Comparison of ENCODE assay signal across 8 cellular contexts in genomic region chr11:57459112-57460016, GRCh38. TPM values are rescaled to one million over a fixed set of nuclear protein-coding genes. Genes with fewer than 3 reads are reported as not detected.
DNase-seq lines count a peak whose midpoint lies in the region; ATAC-seq and TF ChIP-seq lines count a peak whose summit lies in the region.

No MANE protein-coding gene starts in this region.

- peak overlapping the region; percentile 62 for H3K4me3 ChIP-seq in CD8-positive, alpha-beta T cell (ENCODE audit: low read depth, low read length)
- H3K4me3 ChIP-seq in KMS-11 (IDR thresholded peaks at IDR 0.05; ENCODE audit: insufficient read depth, low read depth, low read length) (no peak overlapping the region), iPS-20b (ENCODE audit: low read length) (peak overlapping the region; percentile 61)

- CTCF ChIA-PET in CD8-positive, alpha-beta T cell (lab: Charles Lee): interaction anchor here (0.6 to 10.4 kb wide), 25 partner anchors 9 to 1108 kb away, joined by 3 to 237 read pairs (median 9); partner anchors contain the start of genes SLC43A1, SLC43A3 and TIMM10

- peaks cover 37% of the 10 kb centered on the region for H3K4me1 ChIP-seq in CD8-positive, alpha-beta T cell (ENCODE audit: insufficient read depth, low read length)
- H3K4me1 ChIP-seq in KMS-11 (ENCODE audit: low read depth, poor library complexity, severe bottlenecking) (peaks cover 16% of the 10 kb centered on the region), iPS-20b (ENCODE audit: insufficient read depth, low read length) (peaks cover 33% of the 10 kb centered on the region)

- no peak overlapping the region for H3K27ac ChIP-seq in CD8-positive, alpha-beta T cell (ENCODE audit: low read depth, low read length)
- H3K27ac ChIP-seq in KMS-11: no peak overlapping the region
- no peak overlapping the region for H3K27ac ChIP-seq in iPS-20b (ENCODE audit: low read length)

- H3K4me1 Mint-ChIP-seq in CD8-positive, alpha-beta T cell (ENCODE audit: low read depth): peaks cover 27% of the 10 kb centered on the region
- H3K4me1 Mint-ChIP-seq in activated T-helper 17 cell treated with anti-CD3 and anti-CD28 coated beads, Interleukin-2, amount 50 U/mL, for 72 hours: peaks cover 17% of the 10 kb centered on the region

- no peaks in the 10 kb centered on the region for H3K9me3 Mint-ChIP-seq in CD8-positive, alpha-beta T cell
- H3K9me3 Mint-ChIP-seq in activated T-helper 17 cell treated with anti-CD3 and anti-CD28 coated beads, Interleukin-2, amount 50 U/mL, for 72 hours: no peaks in the 10 kb centered on the region

- peak overlapping the region; percentile 27 for H3K27ac Mint-ChIP-seq in CD8-positive, alpha-beta T cell
- peak overlapping the region; percentile 8 for H3K27ac Mint-ChIP-seq in activated T-helper 17 cell treated with anti-CD3 and anti-CD28 coated beads, Interleukin-2, amount 50 U/mL, for 72 hours

- intact Hi-C loops in CD8-positive, alpha-beta T cell (cut with DNase I, micrococcal nuclease): loop anchor here (2.0 kb wide), 2 partner anchors 115 to 187 kb away; no protein-coding TSS in a partner anchor

- H3K9me3 ChIP-seq in CD8-positive, alpha-beta T cell (ENCODE audit: low read length): no peaks in the 10 kb centered on the region
- H3K9me3 ChIP-seq in iPS-20b (ENCODE audit: insufficient read depth, low read depth, low read length): no peaks in the 10 kb centered on the region

- H3K9ac ChIP-seq in KMS-11 (no peak overlapping the region; the same call in 1 of the 2 replicates), iPS-20b (ENCODE audit: low read depth, low read length) (no peak overlapping the region; the same call in 1 of the 2 replicates)

- TF ChIP-seq CTCF in CD8-positive, alpha-beta T cell (IDR thresholded peaks at IDR 0.05): no peak
- TF ChIP-seq CTCF in KMS-11 (conservative IDR thresholded peaks at IDR 0.05; ENCODE audit: low read depth, low read length): no peak

- H3K4me2 ChIP-seq in KMS-11: peak overlapping the region; percentile 85

- ATAC-seq in CD8-positive, alpha-beta T cell: peak; percentile 14
- peak; percentile 5 for ATAC-seq in activated T-helper 17 cell treated with anti-CD3 and anti-CD28 coated beads, Interleukin-2, amount 50 U/mL, for 72 hours (replicated peaks)
- ATAC-seq in HG03432 (IDR thresholded peaks at IDR 0.05; ENCODE audit: unreplicated experiment) (no peak), GM21576 (IDR thresholded peaks at IDR 0.05; ENCODE audit: unreplicated experiment) (no peak)

- H3K4me3 Mint-ChIP-seq in CD8-positive, alpha-beta T cell: peak overlapping the region; percentile 86
- peak overlapping the region; percentile 78 for H3K4me3 Mint-ChIP-seq in activated T-helper 17 cell treated with anti-CD3 and anti-CD28 coated beads, Interleukin-2, amount 50 U/mL, for 72 hours

- peak in 3 of 7 experiments; percentile 24 to 61 (median 25) for DNase-seq in CD8-positive, alpha-beta T cell
- peak; percentile 44 for DNase-seq in stimulated activated naive CD4-positive, alpha-beta T cell treated with Interleukin-2 at 50 U/mL for 16 hours (lab: John Stamatoyannopoulos, UW)
- DNase-seq in DMS153 treated with DMSO at 0.1 percent for 48 hours (lab: John Stamatoyannopoulos, UW; ENCODE audit: unreplicated experiment): no peak

- H4K20me1 ChIP-seq in KMS-11 (ENCODE audit: insufficient read depth): no peaks in the 10 kb centered on the region

- no peaks in the 10 kb centered on the region for H3K36me3 ChIP-seq in CD8-positive, alpha-beta T cell (ENCODE audit: insufficient read depth, low read length)
- no peaks in the 10 kb centered on the region for H3K36me3 ChIP-seq in KMS-11 (ENCODE audit: insufficient read depth)
- H3K36me3 ChIP-seq in iPS-20b (ENCODE audit: insufficient read depth, low read depth, low read length): no peaks in the 10 kb centered on the region

- no peaks in the 10 kb centered on the region for H3K36me3 Mint-ChIP-seq in CD8-positive, alpha-beta T cell
- no peaks in the 10 kb centered on the region for H3K36me3 Mint-ChIP-seq in activated T-helper 17 cell treated with anti-CD3 and anti-CD28 coated beads, Interleukin-2, amount 50 U/mL, for 72 hours (ENCODE audit: low read depth)

- peaks cover 14% of the 10 kb centered on the region for H3K27me3 ChIP-seq in CD8-positive, alpha-beta T cell (ENCODE audit: insufficient read depth, low read length)
- H3K27me3 ChIP-seq in KMS-11 (ENCODE audit: insufficient read depth, low read depth) (peaks cover 19% of the 10 kb centered on the region), iPS-20b (ENCODE audit: insufficient read depth, low read length) (peaks cover 77% of the 10 kb centered on the region)

- no peaks in the 10 kb centered on the region for H3K79me2 ChIP-seq in KMS-11 (ENCODE audit: insufficient read depth, low read depth)

- POLR2A ChIA-PET in CD8-positive, alpha-beta T cell (lab: Charles Lee): interaction anchor here (1.0 to 2.6 kb wide), 3 partner anchors 13 to 23 kb away, joined by 3 to 7 read pairs (median 3); no protein-coding TSS in a partner anchor

- peaks cover 25% of the 10 kb centered on the region for H3K27me3 Mint-ChIP-seq in CD8-positive, alpha-beta T cell (ENCODE audit: low read depth)
- peaks cover 33% of the 10 kb centered on the region for H3K27me3 Mint-ChIP-seq in activated T-helper 17 cell treated with anti-CD3 and anti-CD28 coated beads, Interleukin-2, amount 50 U/mL, for 72 hours

- peak overlapping the region; percentile 52; the same call in 1 of the 2 replicates for H2AFZ ChIP-seq in KMS-11 (ENCODE audit: low read depth)

RNA-seq across cellular contexts. Expression of gene RTN4RL2, which starts 1.0 kb away (rescaled TPM):
- under 1 TPM; 0.16 to 0.31 TPM for total RNA-seq in CD8-positive, alpha-beta T cell
- total RNA-seq in activated T-helper 17 cell treated with anti-CD3 and anti-CD28 coated beads, Interleukin-2, amount 50 U/mL, for 72 hours: under 1 TPM; 0.22 to 0.82 TPM

RNA-seq across cellular contexts. Expression of gene SLC43A3, which starts 32.4 kb away (rescaled TPM):
- total RNA-seq in CD8-positive, alpha-beta T cell: 10 to 100 TPM in 1 of 2 experiments, 1 to 10 TPM in 1; 9.3 to 11.3 TPM
- 100 to 1,000 TPM; 346 to 386 TPM for total RNA-seq in activated T-helper 17 cell treated with anti-CD3 and anti-CD28 coated beads, Interleukin-2, amount 50 U/mL, for 72 hours

RNA-seq across cellular contexts. Expression of gene SLC43A1, which starts 56.1 kb away (rescaled TPM):
- total RNA-seq in CD8-positive, alpha-beta T cell: 1 to 10 TPM; 4.4 to 7.5 TPM
- 10 to 100 TPM in 1 of 2 donors, 1 to 10 TPM in 1; 9.1 to 20.0 TPM for total RNA-seq in activated T-helper 17 cell treated with anti-CD3 and anti-CD28 coated beads, Interleukin-2, amount 50 U/mL, for 72 hours

Comparison
In these comparisons a context has a peak if more than half of its experiments do, and no peak if none do; other contexts are left out.
1. ATAC-seq: peak in CD8-positive, alpha-beta T cell (single experiment) and activated T-helper 17 cell treated with anti-CD3 and anti-CD28 coated beads, Interleukin-2, amount 50 U/mL, for 72 hours (single experiment); none in HG03432 (single experiment) and GM21576 (single experiment).
2. RNA of gene SLC43A3, which starts 32.4 kb away (total RNA-seq): 346 to 386 TPM in activated T-helper 17 cell treated with anti-CD3 and anti-CD28 coated beads, Interleukin-2, amount 50 U/mL, for 72 hours; 9.3 to 11.3 TPM in CD8-positive, alpha-beta T cell; every median in the first group is over 10 times any median in the second.